In the genomic region with DNA sequence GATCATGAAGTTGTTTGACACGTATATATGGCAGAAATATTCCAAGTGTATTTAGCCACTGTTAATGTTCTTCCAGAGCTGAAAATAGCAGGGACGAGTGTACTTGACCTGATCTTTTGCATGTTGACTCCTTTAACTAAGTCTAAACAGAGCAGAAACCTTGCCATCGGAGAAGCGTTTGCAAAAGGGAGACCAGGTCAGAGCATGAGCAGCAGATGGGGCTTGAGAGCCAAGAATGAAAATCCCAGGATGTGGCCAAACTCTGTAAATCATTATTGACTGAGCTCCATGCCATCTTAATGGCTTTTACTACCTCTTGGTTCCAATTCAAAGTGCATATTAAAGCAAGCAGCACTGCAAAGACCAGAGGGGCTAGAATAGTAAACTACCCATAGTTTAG, we compare ENCODE assay signal across 1 cellular context.
TF ChIP-seq lines count a peak whose summit lies in the region.

No MANE protein-coding gene starts in this region.

TF ChIP-seq in H1, 55 proteins besides CTCF, POLR2A, EP300 and RAD21 (continued from another document):
- TF ChIP-seq, protein P1, sequence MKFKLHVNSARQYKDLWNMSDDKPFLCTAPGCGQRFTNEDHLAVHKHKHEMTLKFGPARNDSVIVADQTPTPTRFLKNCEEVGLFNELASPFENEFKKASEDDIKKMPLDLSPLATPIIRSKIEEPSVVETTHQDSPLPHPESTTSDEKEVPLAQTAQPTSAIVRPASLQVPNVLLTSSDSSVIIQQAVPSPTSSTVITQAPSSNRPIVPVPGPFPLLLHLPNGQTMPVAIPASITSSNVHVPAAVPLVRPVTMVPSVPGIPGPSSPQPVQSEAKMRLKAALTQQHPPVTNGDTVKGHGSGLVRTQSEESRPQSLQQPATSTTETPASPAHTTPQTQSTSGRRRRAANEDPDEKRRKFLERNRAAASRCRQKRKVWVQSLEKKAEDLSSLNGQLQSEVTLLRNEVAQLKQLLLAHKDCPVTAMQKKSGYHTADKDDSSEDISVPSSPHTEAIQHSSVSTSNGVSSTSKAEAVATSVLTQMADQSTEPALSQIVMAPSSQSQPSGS (IDR thresholded peaks at IDR 0.05; ENCODE audit: low read length), result no peak
- TF ChIP-seq ZNF274 (IDR thresholded peaks at IDR 0.05; ENCODE audit: borderline replicate concordance, extremely low read depth, low read length) (no peak), NANOG (IDR thresholded peaks at IDR 0.05; ENCODE audit: insufficient read depth, low read depth, low read length, poor library complexity, severe bottlenecking) (no peak), TBP (IDR thresholded peaks at IDR 0.05; ENCODE audit: low read depth, low read length) (no peak), TAF7 (optimal IDR thresholded peaks at IDR 0.05; ENCODE audit: borderline replicate concordance, low read depth, low read length) (no peak), SIX5 (IDR thresholded peaks at IDR 0.05; ENCODE audit: low read depth, low read length) (no peak), SAP30 (IDR thresholded peaks at IDR 0.05; ENCODE audit: insufficient read depth, insufficient replicate concordance, low read length) (no peak)
- TF ChIP-seq, protein P2, sequence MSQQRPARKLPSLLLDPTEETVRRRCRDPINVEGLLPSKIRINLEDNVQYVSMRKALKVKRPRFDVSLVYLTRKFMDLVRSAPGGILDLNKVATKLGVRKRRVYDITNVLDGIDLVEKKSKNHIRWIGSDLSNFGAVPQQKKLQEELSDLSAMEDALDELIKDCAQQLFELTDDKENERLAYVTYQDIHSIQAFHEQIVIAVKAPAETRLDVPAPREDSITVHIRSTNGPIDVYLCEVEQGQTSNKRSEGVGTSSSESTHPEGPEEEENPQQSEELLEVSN (IDR thresholded peaks at IDR 0.05), result no peak
